Comparison of ENCODE assay signal across 8 cellular contexts in the genomic region with DNA sequence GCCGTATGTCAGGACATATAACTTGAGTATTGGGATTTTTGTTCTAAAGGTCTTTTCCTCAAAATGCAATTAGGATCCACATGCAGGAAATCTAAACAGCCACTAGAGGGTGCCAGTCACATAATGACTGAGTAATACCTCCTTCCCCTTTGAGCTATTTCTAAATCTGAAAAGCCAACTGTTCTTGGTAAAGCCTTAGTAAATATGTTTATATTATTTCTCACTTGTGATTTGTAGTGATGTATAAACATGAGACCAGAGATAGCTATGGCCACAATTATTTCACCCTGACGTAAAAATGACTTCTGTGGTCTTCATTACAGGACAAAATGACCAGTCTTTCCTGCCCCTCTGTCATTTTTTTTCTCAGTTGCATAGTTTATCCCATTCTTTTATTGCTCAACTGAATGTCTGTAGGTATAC. TPM values are rescaled to one million over a fixed set of nuclear protein-coding genes. Genes with fewer than 3 reads are reported as not detected.
DNase-seq lines count a peak whose midpoint lies in the region; ATAC-seq and TF ChIP-seq lines count a peak whose summit lies in the region.

No MANE protein-coding gene starts in this region.

- no peak for ATAC-seq in GM21381 (IDR thresholded peaks at IDR 0.05; ENCODE audit: unreplicated experiment)

- H3K27ac ChIP-seq in ascending aorta (no peak overlapping the region), iPS DF 6.9 (ENCODE audit: low read length) (no peak overlapping the region)

- intact Hi-C loops in ascending aorta (cut with DNase I): loop anchor here (5.0 to 10.0 kb wide), 4 partner anchors 43 to 548 kb away; a partner anchor contains a TSS

- H3K9me3 ChIP-seq in ascending aorta: no peaks in the 10 kb centered on the region
- H3K9me3 ChIP-seq in iPS DF 6.9 (ENCODE audit: control insufficient read depth, insufficient read depth, low read length): no peaks in the 10 kb centered on the region

- H3K4me3 ChIP-seq in ascending aorta (no peak overlapping the region), iPS DF 6.9 (ENCODE audit: low read length) (no peak overlapping the region)

- no peaks in the 10 kb centered on the region for H3K4me1 ChIP-seq in ascending aorta
- H3K4me1 ChIP-seq in iPS DF 6.9 (ENCODE audit: control insufficient read depth, insufficient read depth, low read length): no peaks in the 10 kb centered on the region

- TF ChIP-seq CTCF in GM12874 (IDR thresholded peaks at IDR 0.05; ENCODE audit: insufficient read depth, low read depth, low read length) (peak; percentile 66), ascending aorta (IDR thresholded peaks at IDR 0.05) (peak; percentile 39 to 90 (median 84))

- peaks cover 0 to under 1% of the 10 kb centered on the region in 2 donors for H3K36me3 ChIP-seq in ascending aorta
- H3K36me3 ChIP-seq in iPS DF 6.9 (ENCODE audit: control insufficient read depth, insufficient read depth, low read length): no peaks in the 10 kb centered on the region

- H3K27me3 ChIP-seq in ascending aorta: no peaks in the 10 kb centered on the region
- H3K27me3 ChIP-seq in iPS DF 6.9 (ENCODE audit: control insufficient read depth, insufficient read depth, low read length): no peaks in the 10 kb centered on the region

- WGBS in iPS DF 6.9 (ENCODE audit: insufficient coverage, insufficient read length): no CpG with 5 or more reads among the region's 2 CpGs

- DNase-seq in AG08395 (ENCODE audit: low spot score) (peak; percentile 72), LHCN-M2 (ENCODE audit: low read depth) (peak; percentile 71), RPMI8226 (peak; percentile 53), ascending aorta (ENCODE audit: low spot score in 2 of 2) (peak in 1 of 2 donors; percentile 69), iPS DF 6.9 (ENCODE audit: low read depth, low spot score) (peak; percentile 50)
- DNase-seq in stimulated activated CD4-positive, alpha-beta T cell treated with anti-CD3 and anti-CD28 coated beads, Interleukin-1b, Interleukin-23, amount 100 ng/mL, for 4 hours (ENCODE audit: low read depth in 2 of 2): peak; percentile 0 to 43

RNA-seq across cellular contexts. Expression of a gene that starts 41.0 kb away (rescaled TPM):
- total RNA-seq in LHCN-M2 (2014; rRNA removed) (64.5 and 64.6 TPM in 2 replicates), ascending aorta (8.7 TPM)
- 31.9 TPM for polyA plus RNA-seq in LHCN-M2 (2012)
